In genomic region chr9:136991993-136992818, GRCh38 we compare ENCODE assay signal across 8 cellular contexts. TPM values are rescaled to one million over a fixed set of nuclear protein-coding genes. Genes with fewer than 3 reads are reported as not detected.
DNase-seq lines count a peak whose midpoint lies in the region; FAIRE-seq and TF ChIP-seq lines count a peak whose summit lies in the region.

Gene PAXX (plus strand): TSS chr9:136992422. CDS start chr9:136992444, 22 bp downstream.

- peak within 1 kb of the TSS; percentile 97 for H3K4me3 ChIP-seq in SK-N-MC

- DNase-seq in GF-D8 (lab: John Stamatoyannopoulos, UW): peak; percentile 51
- peak; percentile 100 for DNase-seq in H54 (ENCODE audit: insufficient read length, low spot score)
- peak; percentile 82 for DNase-seq in M059J (ENCODE audit: low read depth)
- peak; percentile 20 for DNase-seq in SK-N-MC (ENCODE audit: low read depth, low spot score)
- peak; percentile 95 for DNase-seq in activated naive CD4-positive, alpha-beta T cell treated with anti-CD3 and anti-CD28 coated beads for 36 hours
- DNase-seq in germinal center (ENCODE audit: low spot score): peak; percentile 98
- peak in 54 of 56 donors; percentile 31 to 95 (median 84) for DNase-seq in nucleus accumbens (lab: John Stamatoyannopoulos, UW)
- peak; percentile 82 for DNase-seq in superior temporal gyrus (ENCODE audit: extremely low spot score)

- peak within 1 kb of the TSS; percentile 91 for H3K9ac ChIP-seq in SK-N-MC (ENCODE audit: insufficient read length)

- peaks cover 9% of the 10 kb centered on the region for H3K36me3 Mint-ChIP-seq in activated naive CD4-positive, alpha-beta T cell treated with anti-CD3 and anti-CD28 coated beads for 36 hours (ENCODE audit: low read depth)

- CTCF ChIA-PET in activated naive CD4-positive, alpha-beta T cell treated with anti-CD3 and anti-CD28 coated beads for 36 hours (lab: Charles Lee): interaction anchor here (0.9 to 2.8 kb wide), 5 partner anchors 11 to 214 kb away, joined by 3 to 13 read pairs (median 4); partner anchors contain the start of gene ABCA2

- H3K27me3 Mint-ChIP-seq in activated naive CD4-positive, alpha-beta T cell treated with anti-CD3 and anti-CD28 coated beads for 36 hours (ENCODE audit: low read depth): peaks cover under 1% of the 10 kb centered on the region

- H3K27ac ChIP-seq in SK-N-MC: peak within 1 kb of the TSS; percentile 60; the same call in 1 of the 2 replicates

- peaks cover 5% of the 10 kb centered on the region; the same call in 1 of the 2 replicates for H3K36me3 ChIP-seq in SK-N-MC (ENCODE audit: insufficient read depth, low read length)

- intact Hi-C loops in activated naive CD4-positive, alpha-beta T cell treated with anti-CD3 and anti-CD28 coated beads for 36 hours (cut with micrococcal nuclease): loop anchor here (1.0 to 5.0 kb wide), 6 partner anchors 42 to 201 kb away; partner anchors contain the start of genes AJM1, RABL6, TMEM141 and TRAF2

- H3K9me3 Mint-ChIP-seq in activated naive CD4-positive, alpha-beta T cell treated with anti-CD3 and anti-CD28 coated beads for 36 hours: no peaks in the 10 kb centered on the region

- peaks cover 16% of the 10 kb centered on the region for H3K4me1 Mint-ChIP-seq in activated naive CD4-positive, alpha-beta T cell treated with anti-CD3 and anti-CD28 coated beads for 36 hours (ENCODE audit: low read depth)

- H3K4me3 Mint-ChIP-seq in activated naive CD4-positive, alpha-beta T cell treated with anti-CD3 and anti-CD28 coated beads for 36 hours: peak within 1 kb of the TSS; percentile 83

- H3K27ac Mint-ChIP-seq in activated naive CD4-positive, alpha-beta T cell treated with anti-CD3 and anti-CD28 coated beads for 36 hours: peak within 1 kb of the TSS; percentile 81

- no peak for FAIRE-seq in H54 (lab: Jason Lieb, UNC)

- H3K9me3 ChIP-seq in SK-N-MC (ENCODE audit: low read depth, low read length): no peaks in the 10 kb centered on the region

- peak; percentile 61 for TF ChIP-seq POLR2A in H54 (IDR thresholded peaks at IDR 0.05; ENCODE audit: low read depth, low read length)

RNA-seq across cellular contexts. Expression of gene PAXX, which starts in this region (rescaled TPM):
- 53.1 and 59.0 TPM in 2 replicates for total RNA-seq in M059J (2014; rRNA removed; shearing (Covaris generic))
- total RNA-seq in activated naive CD4-positive, alpha-beta T cell treated with anti-CD3 and anti-CD28 coated beads for 36 hours: 10 to 100 TPM; 75.9 to 76.8 TPM

Comparison
In these comparisons a context has a peak if more than half of its experiments do, and no peak if none do; other contexts are left out.
1. Peak in every context shown above with its lines: DNase-seq, H3K4me3 ChIP-seq and H3K27ac ChIP-seq.
2. DNase-seq: peak in every context shown above with its lines; median percentile 100 in H54; 98 in germinal center; 95 in activated naive CD4-positive, alpha-beta T cell treated with anti-CD3 and anti-CD28 coated beads for 36 hours; 84 in nucleus accumbens; 82 in M059J; 82 in superior temporal gyrus; 51 in GF-D8; 20 in SK-N-MC.